ENCODE assay signal across 1 cellular context in genomic region chr5:71586941-71587708, GRCh38.
TF ChIP-seq lines count a peak whose summit lies in the region.

Gene MCCC2, plus strand, starts transcription at chr5:71587340. Its CDS starts 86 bp downstream, at chr5:71587426.

TF ChIP-seq in WTC11, 78 proteins besides CTCF, POLR2A, EP300 and RAD21 (continued from another document):
- peak; percentile 78; the same call in 1 of the 2 replicates for TF ChIP-seq ZNF281 (CRISPR knock-in tag; IDR thresholded peaks at IDR 0.05)
- TF ChIP-seq MYBL2 (CRISPR knock-in tag; IDR thresholded peaks at IDR 0.05), result peak; percentile 88; the same call in 1 of the 2 replicates
- no peak for TF ChIP-seq AR (CRISPR knock-in tag; IDR thresholded peaks at IDR 0.05)
- TF ChIP-seq PRDM15 (CRISPR knock-in tag; IDR thresholded peaks at IDR 0.05), result peak; percentile 26; the same call in 1 of the 2 replicates
- TF ChIP-seq GABPB1 (CRISPR knock-in tag; IDR thresholded peaks at IDR 0.05), result 0 out of 2 replicates have a peak, but pooled peaks have one; percentile 14
- peak; percentile 80; the same call in 1 of the 2 replicates for TF ChIP-seq FOXP4 (CRISPR knock-in tag; IDR thresholded peaks at IDR 0.05)
- TF ChIP-seq ELF4 (CRISPR knock-in tag; IDR thresholded peaks at IDR 0.05; ENCODE audit: low read depth), result no peak
- peak; percentile 85 for TF ChIP-seq NFYB (CRISPR knock-in tag; conservative IDR thresholded peaks at IDR 0.05; ENCODE audit: low read depth)
- TF ChIP-seq ETV6 (CRISPR knock-in tag; IDR thresholded peaks at IDR 0.05), result peak; percentile 97
- no peak for TF ChIP-seq ZBTB21 (CRISPR knock-in tag; IDR thresholded peaks at IDR 0.05; ENCODE audit: borderline replicate concordance)
- TF ChIP-seq RELA (CRISPR knock-in tag; IDR thresholded peaks at IDR 0.05; ENCODE audit: borderline replicate concordance), result no peak
- TF ChIP-seq ARID4B (CRISPR knock-in tag; IDR thresholded peaks at IDR 0.05; ENCODE audit: borderline replicate concordance), result peak; percentile 89; the same call in 1 of the 2 replicates
- peak; percentile 92 for TF ChIP-seq FOXK1 (CRISPR knock-in tag; IDR thresholded peaks at IDR 0.05)
- TF ChIP-seq USF1 (CRISPR knock-in tag; IDR thresholded peaks at IDR 0.05), result peak; percentile 98
- TF ChIP-seq ZMAT4 (CRISPR knock-in tag; IDR thresholded peaks at IDR 0.05), result no peak
- peak; percentile 82 for TF ChIP-seq SP1 (CRISPR knock-in tag; conservative IDR thresholded peaks at IDR 0.05)
- TF ChIP-seq MLX (CRISPR knock-in tag; IDR thresholded peaks at IDR 0.05), result 0 out of 2 replicates have a peak, but pooled peaks have one; percentile 73
- TF ChIP-seq SMAD4 (CRISPR knock-in tag; IDR thresholded peaks at IDR 0.05), result peak; percentile 67; the same call in 1 of the 2 replicates
- 0 out of 2 replicates have a peak, but pooled peaks have one; percentile 40 for TF ChIP-seq ZNF416 (CRISPR knock-in tag; IDR thresholded peaks at IDR 0.05)
- 0 out of 2 replicates have a peak, but pooled peaks have one; percentile 68 for TF ChIP-seq ZNF219 (CRISPR knock-in tag; IDR thresholded peaks at IDR 0.05; ENCODE audit: borderline replicate concordance)
- TF ChIP-seq MXD4 (CRISPR knock-in tag; IDR thresholded peaks at IDR 0.05; ENCODE audit: borderline replicate concordance), result no peak
- TF ChIP-seq ZNF232 (CRISPR knock-in tag; IDR thresholded peaks at IDR 0.05), result peak; percentile 76; the same call in 1 of the 2 replicates
